In the genomic region with DNA sequence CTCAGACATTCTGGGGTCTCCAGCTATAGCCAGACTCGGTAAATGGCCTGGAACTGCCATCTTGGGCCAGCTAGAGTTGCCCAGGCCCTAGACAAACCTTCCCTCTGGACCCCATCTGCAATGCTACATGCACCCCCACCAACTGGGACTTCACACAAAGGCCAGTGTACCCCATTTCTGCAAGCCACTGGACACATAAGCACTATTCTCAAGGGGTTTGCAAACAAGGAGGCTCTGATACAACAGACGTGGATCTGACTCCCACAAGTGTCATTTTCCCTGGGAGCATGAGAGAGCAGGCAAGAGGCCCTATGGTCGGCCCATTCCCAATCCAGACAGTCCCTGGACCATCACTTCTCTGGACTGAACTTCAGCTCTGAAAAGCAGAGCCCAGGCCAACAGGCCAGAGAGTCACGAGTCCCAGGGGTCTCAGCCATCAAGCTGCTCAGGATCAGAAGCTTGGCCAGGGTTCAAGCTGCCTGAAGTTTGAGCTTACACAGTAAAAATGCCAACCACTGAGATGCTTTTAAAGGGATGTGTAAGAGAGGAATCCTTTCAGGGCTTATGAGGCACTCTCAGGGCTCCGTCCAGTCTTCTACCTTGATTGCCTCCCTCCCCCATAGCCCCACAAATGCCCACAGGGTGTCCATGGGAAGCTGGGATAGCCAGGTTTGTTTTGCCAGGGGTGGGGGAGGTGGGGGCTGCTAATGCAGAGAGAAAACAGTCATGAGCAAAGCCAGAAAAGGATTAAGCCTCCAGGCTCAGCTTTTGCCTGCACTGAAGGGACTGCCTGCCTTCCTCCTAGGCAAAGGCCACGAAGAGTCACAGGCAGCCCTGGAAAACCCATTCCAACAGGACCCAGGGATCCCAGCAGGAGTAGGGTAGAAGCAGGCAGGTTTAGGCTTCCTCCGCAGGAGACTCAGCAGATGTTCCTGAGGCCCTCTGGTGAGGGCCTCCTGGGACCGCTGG, we compare ENCODE assay signal across 1 cellular context.
TF ChIP-seq lines count a peak whose summit lies in the region.

No MANE protein-coding gene starts in this region.

TF ChIP-seq in HepG2, 621 proteins besides CTCF, POLR2A, EP300 and RAD21:
- TF ChIP-seq CENPX (CRISPR knock-in tag; IDR thresholded peaks at IDR 0.05) (no peak), SMARCE1 (IDR thresholded peaks at IDR 0.05; ENCODE audit: borderline replicate concordance) (no peak), ZNF546 (CRISPR knock-in tag; conservative IDR thresholded peaks at IDR 0.05) (no peak), ZNF501 (CRISPR knock-in tag; IDR thresholded peaks at IDR 0.05) (no peak), FOXA1 (IDR thresholded peaks at IDR 0.05) (no peak), FOXA1 (CRISPR knock-in tag; IDR thresholded peaks at IDR 0.05) (no peak), YY1 (IDR thresholded peaks at IDR 0.05; ENCODE audit: insufficient read depth, insufficient replicate concordance, low read depth, low read length) (no peak), TBX2 (CRISPR knock-in tag; IDR thresholded peaks at IDR 0.05; ENCODE audit: borderline replicate concordance) (no peak), THAP11 (CRISPR knock-in tag; IDR thresholded peaks at IDR 0.05) (no peak), ZNF883 (CRISPR knock-in tag; IDR thresholded peaks at IDR 0.05; ENCODE audit: not compliant biosample characterization) (no peak), NR2C2 (CRISPR knock-in tag; IDR thresholded peaks at IDR 0.05; ENCODE audit: borderline replicate concordance) (no peak), ZNF431 (CRISPR knock-in tag; IDR thresholded peaks at IDR 0.05; ENCODE audit: borderline replicate concordance, low read depth) (no peak)
- TF ChIP-seq, protein P1, sequence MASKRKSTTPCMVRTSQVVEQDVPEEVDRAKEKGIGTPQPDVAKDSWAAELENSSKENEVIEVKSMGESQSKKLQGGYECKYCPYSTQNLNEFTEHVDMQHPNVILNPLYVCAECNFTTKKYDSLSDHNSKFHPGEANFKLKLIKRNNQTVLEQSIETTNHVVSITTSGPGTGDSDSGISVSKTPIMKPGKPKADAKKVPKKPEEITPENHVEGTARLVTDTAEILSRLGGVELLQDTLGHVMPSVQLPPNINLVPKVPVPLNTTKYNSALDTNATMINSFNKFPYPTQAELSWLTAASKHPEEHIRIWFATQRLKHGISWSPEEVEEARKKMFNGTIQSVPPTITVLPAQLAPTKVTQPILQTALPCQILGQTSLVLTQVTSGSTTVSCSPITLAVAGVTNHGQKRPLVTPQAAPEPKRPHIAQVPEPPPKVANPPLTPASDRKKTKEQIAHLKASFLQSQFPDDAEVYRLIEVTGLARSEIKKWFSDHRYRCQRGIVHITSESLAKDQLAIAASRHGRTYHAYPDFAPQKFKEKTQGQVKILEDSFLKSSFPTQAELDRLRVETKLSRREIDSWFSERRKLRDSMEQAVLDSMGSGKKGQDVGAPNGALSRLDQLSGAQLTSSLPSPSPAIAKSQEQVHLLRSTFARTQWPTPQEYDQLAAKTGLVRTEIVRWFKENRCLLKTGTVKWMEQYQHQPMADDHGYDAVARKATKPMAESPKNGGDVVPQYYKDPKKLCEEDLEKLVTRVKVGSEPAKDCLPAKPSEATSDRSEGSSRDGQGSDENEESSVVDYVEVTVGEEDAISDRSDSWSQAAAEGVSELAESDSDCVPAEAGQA (IDR thresholded peaks at IDR 0.05; ENCODE audit: low read depth): no peak
- TF ChIP-seq, protein P1 (CRISPR knock-in tag; IDR thresholded peaks at IDR 0.05; ENCODE audit: borderline replicate concordance): no peak
- TF ChIP-seq, protein P2, sequence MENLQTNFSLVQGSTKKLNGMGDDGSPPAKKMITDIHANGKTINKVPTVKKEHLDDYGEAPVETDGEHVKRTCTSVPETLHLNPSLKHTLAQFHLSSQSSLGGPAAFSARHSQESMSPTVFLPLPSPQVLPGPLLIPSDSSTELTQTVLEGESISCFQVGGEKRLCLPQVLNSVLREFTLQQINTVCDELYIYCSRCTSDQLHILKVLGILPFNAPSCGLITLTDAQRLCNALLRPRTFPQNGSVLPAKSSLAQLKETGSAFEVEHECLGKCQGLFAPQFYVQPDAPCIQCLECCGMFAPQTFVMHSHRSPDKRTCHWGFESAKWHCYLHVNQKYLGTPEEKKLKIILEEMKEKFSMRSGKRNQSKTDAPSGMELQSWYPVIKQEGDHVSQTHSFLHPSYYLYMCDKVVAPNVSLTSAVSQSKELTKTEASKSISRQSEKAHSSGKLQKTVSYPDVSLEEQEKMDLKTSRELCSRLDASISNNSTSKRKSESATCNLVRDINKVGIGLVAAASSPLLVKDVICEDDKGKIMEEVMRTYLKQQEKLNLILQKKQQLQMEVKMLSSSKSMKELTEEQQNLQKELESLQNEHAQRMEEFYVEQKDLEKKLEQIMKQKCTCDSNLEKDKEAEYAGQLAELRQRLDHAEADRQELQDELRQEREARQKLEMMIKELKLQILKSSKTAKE (CRISPR knock-in tag; IDR thresholded peaks at IDR 0.05; ENCODE audit: borderline replicate concordance): no peak
- TF ChIP-seq, protein P3, sequence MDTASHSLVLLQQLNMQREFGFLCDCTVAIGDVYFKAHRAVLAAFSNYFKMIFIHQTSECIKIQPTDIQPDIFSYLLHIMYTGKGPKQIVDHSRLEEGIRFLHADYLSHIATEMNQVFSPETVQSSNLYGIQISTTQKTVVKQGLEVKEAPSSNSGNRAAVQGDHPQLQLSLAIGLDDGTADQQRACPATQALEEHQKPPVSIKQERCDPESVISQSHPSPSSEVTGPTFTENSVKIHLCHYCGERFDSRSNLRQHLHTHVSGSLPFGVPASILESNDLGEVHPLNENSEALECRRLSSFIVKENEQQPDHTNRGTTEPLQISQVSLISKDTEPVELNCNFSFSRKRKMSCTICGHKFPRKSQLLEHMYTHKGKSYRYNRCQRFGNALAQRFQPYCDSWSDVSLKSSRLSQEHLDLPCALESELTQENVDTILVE (CRISPR knock-in tag; IDR thresholded peaks at IDR 0.05): no peak
- TF ChIP-seq, protein P4, sequence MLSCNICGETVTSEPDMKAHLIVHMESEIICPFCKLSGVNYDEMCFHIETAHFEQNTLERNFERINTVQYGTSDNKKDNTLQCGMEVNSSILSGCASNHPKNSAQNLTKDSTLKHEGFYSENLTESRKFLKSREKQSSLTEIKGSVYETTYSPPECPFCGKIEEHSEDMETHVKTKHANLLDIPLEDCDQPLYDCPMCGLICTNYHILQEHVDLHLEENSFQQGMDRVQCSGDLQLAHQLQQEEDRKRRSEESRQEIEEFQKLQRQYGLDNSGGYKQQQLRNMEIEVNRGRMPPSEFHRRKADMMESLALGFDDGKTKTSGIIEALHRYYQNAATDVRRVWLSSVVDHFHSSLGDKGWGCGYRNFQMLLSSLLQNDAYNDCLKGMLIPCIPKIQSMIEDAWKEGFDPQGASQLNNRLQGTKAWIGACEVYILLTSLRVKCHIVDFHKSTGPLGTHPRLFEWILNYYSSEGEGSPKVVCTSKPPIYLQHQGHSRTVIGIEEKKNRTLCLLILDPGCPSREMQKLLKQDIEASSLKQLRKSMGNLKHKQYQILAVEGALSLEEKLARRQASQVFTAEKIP (CRISPR knock-in tag; IDR thresholded peaks at IDR 0.05; ENCODE audit: borderline replicate concordance): no peak
- TF ChIP-seq, protein P5, sequence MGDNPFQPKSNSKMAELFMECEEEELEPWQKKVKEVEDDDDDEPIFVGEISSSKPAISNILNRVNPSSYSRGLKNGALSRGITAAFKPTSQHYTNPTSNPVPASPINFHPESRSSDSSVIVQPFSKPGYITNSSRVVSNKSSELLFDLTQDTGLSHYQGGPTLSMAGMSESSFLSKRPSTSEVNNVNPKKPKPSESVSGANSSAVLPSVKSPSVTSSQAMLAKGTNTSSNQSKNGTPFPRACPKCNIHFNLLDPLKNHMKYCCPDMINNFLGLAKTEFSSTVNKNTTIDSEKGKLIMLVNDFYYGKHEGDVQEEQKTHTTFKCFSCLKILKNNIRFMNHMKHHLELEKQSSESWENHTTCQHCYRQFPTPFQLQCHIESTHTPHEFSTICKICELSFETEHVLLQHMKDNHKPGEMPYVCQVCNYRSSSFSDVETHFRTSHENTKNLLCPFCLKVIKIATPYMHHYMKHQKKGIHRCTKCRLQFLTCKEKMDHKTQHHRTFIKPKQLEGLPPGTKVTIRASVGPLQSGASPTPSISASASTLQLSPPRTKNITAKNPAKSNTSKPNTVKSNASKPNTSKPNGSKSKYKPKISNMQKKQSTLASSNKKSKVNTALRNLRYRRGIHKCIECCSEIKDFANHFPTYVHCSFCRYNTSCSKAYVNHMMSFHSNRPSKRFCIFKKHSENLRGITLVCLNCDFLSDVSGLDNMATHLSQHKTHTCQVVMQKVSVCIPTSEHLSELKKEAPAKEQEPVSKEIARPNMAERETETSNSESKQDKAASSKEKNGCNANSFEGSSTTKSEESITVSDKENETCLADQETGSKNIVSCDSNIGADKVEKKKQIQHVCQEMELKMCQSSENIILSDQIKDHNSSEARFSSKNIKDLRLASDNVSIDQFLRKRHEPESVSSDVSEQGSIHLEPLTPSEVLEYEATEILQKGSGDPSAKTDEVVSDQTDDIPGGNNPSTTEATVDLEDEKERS (CRISPR knock-in tag; IDR thresholded peaks at IDR 0.05): no peak
- TF ChIP-seq, protein P6, sequence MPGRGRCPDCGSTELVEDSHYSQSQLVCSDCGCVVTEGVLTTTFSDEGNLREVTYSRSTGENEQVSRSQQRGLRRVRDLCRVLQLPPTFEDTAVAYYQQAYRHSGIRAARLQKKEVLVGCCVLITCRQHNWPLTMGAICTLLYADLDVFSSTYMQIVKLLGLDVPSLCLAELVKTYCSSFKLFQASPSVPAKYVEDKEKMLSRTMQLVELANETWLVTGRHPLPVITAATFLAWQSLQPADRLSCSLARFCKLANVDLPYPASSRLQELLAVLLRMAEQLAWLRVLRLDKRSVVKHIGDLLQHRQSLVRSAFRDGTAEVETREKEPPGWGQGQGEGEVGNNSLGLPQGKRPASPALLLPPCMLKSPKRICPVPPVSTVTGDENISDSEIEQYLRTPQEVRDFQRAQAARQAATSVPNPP (CRISPR knock-in tag; IDR thresholded peaks at IDR 0.05): no peak
- TF ChIP-seq, protein P7, sequence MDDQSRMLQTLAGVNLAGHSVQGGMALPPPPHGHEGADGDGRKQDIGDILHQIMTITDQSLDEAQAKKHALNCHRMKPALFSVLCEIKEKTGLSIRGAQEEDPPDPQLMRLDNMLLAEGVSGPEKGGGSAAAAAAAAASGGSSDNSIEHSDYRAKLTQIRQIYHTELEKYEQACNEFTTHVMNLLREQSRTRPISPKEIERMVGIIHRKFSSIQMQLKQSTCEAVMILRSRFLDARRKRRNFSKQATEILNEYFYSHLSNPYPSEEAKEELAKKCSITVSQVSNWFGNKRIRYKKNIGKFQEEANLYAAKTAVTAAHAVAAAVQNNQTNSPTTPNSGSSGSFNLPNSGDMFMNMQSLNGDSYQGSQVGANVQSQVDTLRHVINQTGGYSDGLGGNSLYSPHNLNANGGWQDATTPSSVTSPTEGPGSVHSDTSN (CRISPR knock-in tag; IDR thresholded peaks at IDR 0.05; ENCODE audit: borderline replicate concordance): no peak
- TF ChIP-seq, protein P8, sequence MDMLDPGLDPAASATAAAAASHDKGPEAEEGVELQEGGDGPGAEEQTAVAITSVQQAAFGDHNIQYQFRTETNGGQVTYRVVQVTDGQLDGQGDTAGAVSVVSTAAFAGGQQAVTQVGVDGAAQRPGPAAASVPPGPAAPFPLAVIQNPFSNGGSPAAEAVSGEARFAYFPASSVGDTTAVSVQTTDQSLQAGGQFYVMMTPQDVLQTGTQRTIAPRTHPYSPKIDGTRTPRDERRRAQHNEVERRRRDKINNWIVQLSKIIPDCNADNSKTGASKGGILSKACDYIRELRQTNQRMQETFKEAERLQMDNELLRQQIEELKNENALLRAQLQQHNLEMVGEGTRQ (IDR thresholded peaks at IDR 0.05; ENCODE audit: low read depth, low read length): no peak
- TF ChIP-seq, protein P8 (CRISPR knock-in tag; IDR thresholded peaks at IDR 0.05; ENCODE audit: borderline replicate concordance): no peak
- TF ChIP-seq, protein P9, sequence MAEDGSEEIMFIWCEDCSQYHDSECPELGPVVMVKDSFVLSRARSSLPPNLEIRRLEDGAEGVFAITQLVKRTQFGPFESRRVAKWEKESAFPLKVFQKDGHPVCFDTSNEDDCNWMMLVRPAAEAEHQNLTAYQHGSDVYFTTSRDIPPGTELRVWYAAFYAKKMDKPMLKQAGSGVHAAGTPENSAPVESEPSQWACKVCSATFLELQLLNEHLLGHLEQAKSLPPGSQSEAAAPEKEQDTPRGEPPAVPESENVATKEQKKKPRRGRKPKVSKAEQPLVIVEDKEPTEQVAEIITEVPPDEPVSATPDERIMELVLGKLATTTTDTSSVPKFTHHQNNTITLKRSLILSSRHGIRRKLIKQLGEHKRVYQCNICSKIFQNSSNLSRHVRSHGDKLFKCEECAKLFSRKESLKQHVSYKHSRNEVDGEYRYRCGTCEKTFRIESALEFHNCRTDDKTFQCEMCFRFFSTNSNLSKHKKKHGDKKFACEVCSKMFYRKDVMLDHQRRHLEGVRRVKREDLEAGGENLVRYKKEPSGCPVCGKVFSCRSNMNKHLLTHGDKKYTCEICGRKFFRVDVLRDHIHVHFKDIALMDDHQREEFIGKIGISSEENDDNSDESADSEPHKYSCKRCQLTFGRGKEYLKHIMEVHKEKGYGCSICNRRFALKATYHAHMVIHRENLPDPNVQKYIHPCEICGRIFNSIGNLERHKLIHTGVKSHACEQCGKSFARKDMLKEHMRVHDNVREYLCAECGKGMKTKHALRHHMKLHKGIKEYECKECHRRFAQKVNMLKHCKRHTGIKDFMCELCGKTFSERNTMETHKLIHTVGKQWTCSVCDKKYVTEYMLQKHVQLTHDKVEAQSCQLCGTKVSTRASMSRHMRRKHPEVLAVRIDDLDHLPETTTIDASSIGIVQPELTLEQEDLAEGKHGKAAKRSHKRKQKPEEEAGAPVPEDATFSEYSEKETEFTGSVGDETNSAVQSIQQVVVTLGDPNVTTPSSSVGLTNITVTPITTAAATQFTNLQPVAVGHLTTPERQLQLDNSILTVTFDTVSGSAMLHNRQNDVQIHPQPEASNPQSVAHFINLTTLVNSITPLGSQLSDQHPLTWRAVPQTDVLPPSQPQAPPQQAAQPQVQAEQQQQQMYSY (CRISPR knock-in tag; IDR thresholded peaks at IDR 0.05): no peak
